In genomic region chr19:1472227-1473055, GRCh38 we compare ENCODE assay signal across 15 cellular contexts. TPM values are rescaled to one million over a fixed set of nuclear protein-coding genes. Genes with fewer than 3 reads are reported as not detected.
A peak's percentile ranks its signal among the peaks of the same experiment; 100 is the strongest.
DNase-seq lines count a peak whose midpoint lies in the region; ATAC-seq, FAIRE-seq and TF ChIP-seq lines count a peak whose summit lies in the region.
"Had no signal": no experiment of that assay in that cellular context is flagged by ENCODE, and none has a peak within 500 bp of the region (broad histone marks: within the 10 kb centered on the region; RNA-seq: fewer than 3 reads in every experiment).

No MANE protein-coding gene starts in this region.

- no peak for ATAC-seq in upper lobe of right lung
- ATAC-seq: activated T-cell treated with anti-CD3 and anti-CD28 coated beads, Interleukin-2, amount 50 U/mL, for 4 hours; CD8-positive, alpha-beta T cell; foreskin keratinocyte had no signal

- no peaks in the 10 kb centered on the region for H3K9me3 Mint-ChIP-seq in nephron progenitor cell
- H3K9me3 Mint-ChIP-seq: activated T-cell treated with anti-CD3 and anti-CD28 coated beads, Interleukin-2, amount 50 U/mL, for 4 hours; CD8-positive, alpha-beta T cell had no signal

- intact Hi-C loops in kidney (cut with DNase I) = no loop called here
- intact Hi-C loops in upper lobe of right lung (cut with DNase I) = no loop called here

- H3K36me3 ChIP-seq in kidney (ENCODE audit: control insufficient read depth in 1 of 2, insufficient read depth in 2 of 2, low read length in 2 of 2) = peaks cover 0 to 3% of the 10 kb centered on the region in 2 donors
- H3K36me3 ChIP-seq in upper lobe of right lung = no peaks in the 10 kb centered on the region

- H3K27ac ChIP-seq in kidney (ENCODE audit: low read depth in 2 of 2, low read length in 2 of 2) (no peak overlapping the region), upper lobe of right lung (no peak overlapping the region)
- H3K27ac ChIP-seq: foreskin keratinocyte, SJSA1 had no signal

- H3K9me3 ChIP-seq in kidney (ENCODE audit: control insufficient read depth in 1 of 2, low read length in 2 of 2) (no peaks in the 10 kb centered on the region), upper lobe of right lung (no peaks in the 10 kb centered on the region)

- H3K27me3 Mint-ChIP-seq in nephron progenitor cell (ENCODE audit: low read depth, poor library complexity) = peaks cover 60% of the 10 kb centered on the region

- H3K27me3 ChIP-seq in upper lobe of right lung = peaks cover 59% of the 10 kb centered on the region

- H3K4me1 Mint-ChIP-seq in nephron progenitor cell = peaks cover 10% of the 10 kb centered on the region

- DNase-seq in DMS 273 (lab: John Stamatoyannopoulos, UW; ENCODE audit: unreplicated experiment) = peak; percentile 89
- DNase-seq in DMS 273 treated with DMSO at 0.1 percent for 48 hours (lab: John Stamatoyannopoulos, UW) = no peak
- DNase-seq in kidney = peak; percentile 73
- DNase-seq in nephron progenitor cell = no peak
- no peak for DNase-seq in upper lobe of right lung
- DNase-seq: activated CD4-positive, alpha-beta T cell treated with anti-CD3 and anti-CD28 coated beads, Interleukin-2, amount 50 U/mL, for 4 hours; activated T-cell treated with anti-CD3 and anti-CD28 coated beads, Interleukin-2, amount 50 U/mL, for 4 hours; CD8-positive, alpha-beta T cell; central memory CD4-positive, alpha-beta T cell; foreskin keratinocyte; NCI-H345 had no signal

- H3K4me3 ChIP-seq in kidney (ENCODE audit: low read length in 2 of 2) (no peak overlapping the region), upper lobe of right lung (no peak overlapping the region)
- H3K4me3 ChIP-seq: SJSA1 had no signal

- peaks cover 4% of the 10 kb centered on the region for H3K36me3 Mint-ChIP-seq in nephron progenitor cell (ENCODE audit: low read depth)

- TF ChIP-seq CTCF in kidney (IDR thresholded peaks at IDR 0.05; ENCODE audit: borderline replicate concordance, extremely low read depth, insufficient read depth) (no peak), nephron progenitor cell (IDR thresholded peaks at IDR 0.05) (no peak), upper lobe of right lung (IDR thresholded peaks at IDR 0.05) (no peak)

- H3K9ac ChIP-seq in kidney (ENCODE audit: low read length in 2 of 2) = no peak overlapping the region

- FAIRE-seq in kidney (lab: Jason Lieb, UNC) = no peak
- FAIRE-seq: endometrium, GM12891 had no signal

- peaks cover 4 to 29% of the 10 kb centered on the region in 2 donors for H3K4me1 ChIP-seq in kidney (ENCODE audit: control insufficient read depth in 1 of 2, insufficient read depth in 1 of 2, low read depth in 1 of 2, low read length in 2 of 2)
- peaks cover 33% of the 10 kb centered on the region for H3K4me1 ChIP-seq in upper lobe of right lung
- H3K4me1 ChIP-seq: foreskin keratinocyte had no signal

- TF ChIP-seq EP300 in Ishikawa (IDR thresholded peaks at IDR 0.05; ENCODE audit: borderline replicate concordance) = no peak

- TF ChIP-seq RAD21 in Ishikawa (IDR thresholded peaks at IDR 0.05; ENCODE audit: low read depth) = no peak

- no peak overlapping the region for H3K4me3 Mint-ChIP-seq in nephron progenitor cell

- H3K27ac Mint-ChIP-seq in nephron progenitor cell = no peak overlapping the region
- H3K27ac Mint-ChIP-seq: CD8-positive, alpha-beta T cell had no signal

TF ChIP-seq in Ishikawa, 13 proteins besides CTCF, POLR2A, EP300 and RAD21:
- 0 out of 2 replicates have a peak, but pooled peaks have one; percentile 14 for TF ChIP-seq YY1 (IDR thresholded peaks at IDR 0.05; ENCODE audit: low read depth)
- no peak for TF ChIP-seq ZBTB7A (IDR thresholded peaks at IDR 0.05; ENCODE audit: low read depth)

RNA-seq across cellular contexts. Expression of gene C19orf25, which starts 6.6 kb away (rescaled TPM):
- total RNA-seq in kidney (32.5 TPM), upper lobe of right lung (26.3 TPM)
- 50.9 TPM for polyA plus RNA-seq in kidney (ENCODE audit: insufficient read depth, low read depth, low replicate concordance)

RNA-seq across cellular contexts. Expression of gene PCSK4, which starts 17.7 kb away (rescaled TPM):
- total RNA-seq in kidney (5.3 TPM), upper lobe of right lung (4.3 TPM)
- 5.5 TPM for polyA plus RNA-seq in kidney (ENCODE audit: insufficient read depth, low read depth, low replicate concordance)

RNA-seq across cellular contexts. Expression of gene REEP6, which starts 18.5 kb away (rescaled TPM):
- 9.6 TPM for total RNA-seq in kidney
- polyA plus RNA-seq in kidney (ENCODE audit: insufficient read depth, low read depth, low replicate concordance) = 60.0 TPM
- 1.2 TPM for total RNA-seq in upper lobe of right lung

RNA-seq across cellular contexts. Expression of gene APC2, which starts 22.5 kb away (rescaled TPM):
- total RNA-seq in kidney = 0.25 TPM
- polyA plus RNA-seq in kidney (ENCODE audit: insufficient read depth, low read depth, low replicate concordance) = not detected
- total RNA-seq in upper lobe of right lung = 0.20 TPM
- total RNA-seq: SJSA1 had no signal

RNA-seq across cellular contexts. Expression of gene RPS15, which starts 34.2 kb away (rescaled TPM):
- total RNA-seq in kidney = 893 TPM
- polyA plus RNA-seq in kidney (ENCODE audit: insufficient read depth, low read depth, low replicate concordance) = 1,823 TPM
- 841 TPM for total RNA-seq in upper lobe of right lung

Comparison
In these comparisons a context has a peak if more than half of its experiments do, and no peak if none do; other contexts are left out.
1. DNase-seq: peak in DMS 273 (single experiment) and kidney (single experiment); none in DMS 273 treated with DMSO at 0.1 percent for 48 hours (single experiment), nephron progenitor cell (single experiment) and upper lobe of right lung (single experiment).